Comparison of ENCODE assay signal across 8 cellular contexts in the genomic region with DNA sequence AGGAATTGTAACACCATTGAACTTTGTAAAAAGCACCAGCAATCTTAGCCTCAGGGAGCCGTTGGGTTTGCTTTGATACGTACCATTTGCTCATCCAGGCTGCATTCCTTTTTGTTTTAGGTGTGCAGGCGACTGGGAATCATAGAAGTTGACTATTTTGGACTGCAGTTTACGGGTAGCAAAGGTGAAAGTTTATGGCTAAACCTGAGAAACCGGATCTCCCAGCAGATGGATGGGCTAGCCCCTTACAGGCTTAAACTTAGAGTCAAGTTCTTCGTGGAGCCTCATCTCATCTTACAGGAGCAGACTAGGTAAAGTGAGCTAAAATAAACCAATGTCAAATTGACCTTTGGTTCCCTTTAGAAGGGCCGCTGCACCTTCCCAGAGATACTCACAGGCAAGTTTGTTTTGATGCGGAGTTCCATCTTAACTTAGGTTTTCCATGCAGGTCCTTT. TPM values are rescaled to one million over a fixed set of nuclear protein-coding genes. Genes with fewer than 3 reads are reported as not detected.
DNase-seq lines count a peak whose midpoint lies in the region; ATAC-seq, FAIRE-seq and TF ChIP-seq lines count a peak whose summit lies in the region.

No MANE protein-coding gene starts in this region.

- dilution Hi-C loops in endothelial cell of umbilical vein (cut with MboI; ENCODE audit: extremely low pct_ligation_motif_present, low sequenced_read_pairs), result no loop called here

- TF ChIP-seq POLR2A in endothelial cell of umbilical vein (IDR thresholded peaks at IDR 0.05; ENCODE audit: low read depth, low read length), result no peak

- no peaks in the 10 kb centered on the region for H4K20me1 ChIP-seq in endothelial cell of umbilical vein (replicated peaks; ENCODE audit: control insufficient read depth, extremely low read depth, insufficient read depth, low read length)
- H4K20me1 ChIP-seq in osteoblast (ENCODE audit: insufficient read depth, low read length), result no peaks in the 10 kb centered on the region

- H3K27ac ChIP-seq in endothelial cell of umbilical vein (ENCODE audit: insufficient read depth, low read depth, low read length) (peak overlapping the region; percentile 71), osteoblast (ENCODE audit: low read depth, low read length) (peak overlapping the region; percentile 61)

- ATAC-seq in GM21825 (IDR thresholded peaks at IDR 0.05; ENCODE audit: unreplicated experiment) (no peak), HG03039 (IDR thresholded peaks at IDR 0.05; ENCODE audit: unreplicated experiment) (no peak)

- H3K36me3 ChIP-seq in endothelial cell of umbilical vein (ENCODE audit: control insufficient read depth in 2 of 2, extremely low read depth in 1 of 2, insufficient read depth in 2 of 2, low read length in 2 of 2) (peaks cover 0 to 5% of the 10 kb centered on the region in 2 experiments), osteoblast (ENCODE audit: insufficient read depth, low read length) (no peaks in the 10 kb centered on the region)

- no peaks in the 10 kb centered on the region for H3K9me1 ChIP-seq in endothelial cell of umbilical vein (replicated peaks; ENCODE audit: control insufficient read depth, extremely low read depth, insufficient read depth, low read length)

- DNase-seq in NCI-H510A treated with DMSO at 0.1 percent for 48 hours (lab: John Stamatoyannopoulos, UW), result peak; percentile 66
- no peak for DNase-seq in NCI-H510A (lab: John Stamatoyannopoulos, UW)
- DNase-seq in endothelial cell of umbilical vein (ENCODE audit: low read depth, low spot score), result no peak
- DNase-seq in osteoblast (ENCODE audit: insufficient read length, low spot score, missing footprints), result no peak
- no peak for DNase-seq in KG1 (lab: John Stamatoyannopoulos, UW)

- peak overlapping the region; percentile 64 to 98 (median 68) for H3K4me3 ChIP-seq in endothelial cell of umbilical vein (replicated peaks in 1 of 3; ENCODE audit: insufficient read depth in 1 of 3, low read depth in 1 of 3, low read length in 3 of 3)
- H3K4me3 ChIP-seq in osteoblast (ENCODE audit: insufficient read depth, low read length), result peak overlapping the region; percentile 85

- FAIRE-seq in endothelial cell of umbilical vein (lab: Jason Lieb, UNC), result no peak

- intact Hi-C loops in endothelial cell of umbilical vein (cut with micrococcal nuclease), result loop anchor here (2.0 to 5.0 kb wide), 2 partner anchors 84 to 1737 kb away; no protein-coding TSS in a partner anchor

- H2AFZ ChIP-seq in endothelial cell of umbilical vein (ENCODE audit: low read depth, low read length), result no peak overlapping the region
- peak overlapping the region; percentile 27 for H2AFZ ChIP-seq in osteoblast (ENCODE audit: low read length)

- TSS peak; percentile 45 for BruUV-seq in endothelial cell of umbilical vein (replicated peaks; lab: Mats Ljungman, UMichigan)

- H3K79me2 ChIP-seq in endothelial cell of umbilical vein (ENCODE audit: control insufficient read depth, insufficient read depth, low read length), result peaks cover 38% of the 10 kb centered on the region
- no peaks in the 10 kb centered on the region for H3K79me2 ChIP-seq in osteoblast (ENCODE audit: insufficient read depth, low read length)

- H3K27me3 ChIP-seq in endothelial cell of umbilical vein (ENCODE audit: control insufficient read depth in 2 of 2, insufficient read depth in 2 of 2, low read length in 2 of 2) (peaks cover 0 to 3% of the 10 kb centered on the region in 2 experiments), osteoblast (ENCODE audit: insufficient read depth, low read length) (peaks cover 17% of the 10 kb centered on the region)

- no peak for TF ChIP-seq CTCF in endothelial cell of umbilical vein (IDR thresholded peaks at IDR 0.05; ENCODE audit: extremely low read depth in 1 of 2, insufficient read depth in 1 of 2, low read depth in 1 of 2, low read length in 2 of 2)
- TF ChIP-seq CTCF in osteoblast (IDR thresholded peaks at IDR 0.05; ENCODE audit: extremely low read depth, low read depth, low read length), result no peak

- H3K4me1 ChIP-seq in endothelial cell of umbilical vein (ENCODE audit: control insufficient read depth, extremely low read depth, insufficient read depth, low read length), result peaks cover 24% of the 10 kb centered on the region
- H3K4me1 ChIP-seq in osteoblast (ENCODE audit: insufficient read depth, low read length), result peaks cover 21% of the 10 kb centered on the region

- H3K9me3 ChIP-seq in endothelial cell of umbilical vein (replicated peaks; ENCODE audit: control insufficient read depth, insufficient read depth, low read length) (no peaks in the 10 kb centered on the region), osteoblast (ENCODE audit: low read depth, low read length) (no peaks in the 10 kb centered on the region)

- CTCF ChIA-PET in endothelial cell of umbilical vein (lab: Charles Lee), result interaction anchor here (0.8 to 4.0 kb wide), 17 partner anchors 15 to 468 kb away, joined by 3 to 28 read pairs (median 3); a partner anchor contains a TSS

- H3K4me2 ChIP-seq in endothelial cell of umbilical vein (ENCODE audit: insufficient read depth, low read length) (peak overlapping the region; percentile 93), osteoblast (ENCODE audit: insufficient read depth, low read length) (peak overlapping the region; percentile 89)

- peak overlapping the region; percentile 86 for H3K9ac ChIP-seq in endothelial cell of umbilical vein (replicated peaks; ENCODE audit: extremely low read depth, insufficient read depth, low read length)

- POLR2A ChIA-PET in endothelial cell of umbilical vein (lab: Charles Lee), result interaction anchor here (0.6 to 1.4 kb wide), 4 partner anchors 50 to 468 kb away, joined by 3 to 6 read pairs (median 4); a partner anchor contains a TSS

TF ChIP-seq in PFSK-1, 5 proteins besides CTCF, POLR2A, EP300 and RAD21 (continues in another document):
- TF ChIP-seq FOXP2 (optimal IDR thresholded peaks at IDR 0.05; ENCODE audit: borderline replicate concordance, extremely low read depth, extremely low read length, insufficient read depth) (no peak), TAF1 (IDR thresholded peaks at IDR 0.05; ENCODE audit: borderline replicate concordance, insufficient read depth, low read length) (no peak), SIN3A (IDR thresholded peaks at IDR 0.05; ENCODE audit: borderline replicate concordance, insufficient read depth, low read length) (0 out of 2 replicates have a peak, but pooled peaks have one; percentile 4), POLR2AphosphoS5 (IDR thresholded peaks at IDR 0.05; ENCODE audit: low read depth, low read length) (no peak)

TF ChIP-seq in endothelial cell of umbilical vein, 7 proteins besides CTCF, POLR2A, EP300 and RAD21:
- TF ChIP-seq MYC (IDR thresholded peaks at IDR 0.05; ENCODE audit: low read depth, low read length) (no peak), JUN (IDR thresholded peaks at IDR 0.05; ENCODE audit: borderline replicate concordance, insufficient read depth, insufficient read length, low read depth) (no peak), FOS (IDR thresholded peaks at IDR 0.05; ENCODE audit: borderline replicate concordance, insufficient read depth, low read length) (no peak), GATA2 (IDR thresholded peaks at IDR 0.05; ENCODE audit: insufficient read depth, insufficient read length, low read depth, low read length) (no peak), POLR2AphosphoS5 (IDR thresholded peaks at IDR 0.05; ENCODE audit: insufficient read depth, low read depth, low read length) (no peak), EZH2 (IDR thresholded peaks at IDR 0.05; ENCODE audit: borderline replicate concordance, low read depth, low read length, severe bottlenecking) (no peak)
- TF ChIP-seq, protein P1, sequence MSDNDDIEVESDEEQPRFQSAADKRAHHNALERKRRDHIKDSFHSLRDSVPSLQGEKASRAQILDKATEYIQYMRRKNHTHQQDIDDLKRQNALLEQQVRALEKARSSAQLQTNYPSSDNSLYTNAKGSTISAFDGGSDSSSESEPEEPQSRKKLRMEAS (IDR thresholded peaks at IDR 0.05; ENCODE audit: insufficient read depth, insufficient read length), result no peak

RNA-seq across cellular contexts. Expression of a gene that starts 1.6 kb away (rescaled TPM):
- 26.3 TPM for polyA plus RNA-seq in PFSK-1 (2012; ENCODE audit: insufficient read length, low read depth)
- total RNA-seq in endothelial cell of umbilical vein (15.4 and 19.2 TPM in 2 replicates), osteoblast (10.1 and 13.8 TPM in 2 replicates)
- polyA plus RNA-seq in endothelial cell of umbilical vein, result 13.8 and 16.9 TPM in 2 replicates
- polyA plus RNA-seq in endothelial cell of umbilical vein (2011; cell fraction: cytosol; rRNA removed), result 16.4 and 17.3 TPM in 2 replicates
- polyA plus RNA-seq in endothelial cell of umbilical vein (2011; cell fraction: nucleus; rRNA removed), result 44.3 and 52.9 TPM in 2 replicates
- 9.0 and 9.1 TPM in 2 replicates for polyA plus RNA-seq in endothelial cell of umbilical vein (2012)
- 31.0 and 32.5 TPM in 2 replicates for polyA minus RNA-seq in endothelial cell of umbilical vein
- polyA minus RNA-seq in endothelial cell of umbilical vein (2011; cell fraction: cytosol; rRNA and poly(A)+ RNA removed), result 6.7 TPM
- 36.2 and 38.2 TPM in 2 replicates for polyA minus RNA-seq in endothelial cell of umbilical vein (2011; cell fraction: nucleus; rRNA and poly(A)+ RNA removed)
